ENCODE assay signal across 1 cellular context in the genomic region with DNA sequence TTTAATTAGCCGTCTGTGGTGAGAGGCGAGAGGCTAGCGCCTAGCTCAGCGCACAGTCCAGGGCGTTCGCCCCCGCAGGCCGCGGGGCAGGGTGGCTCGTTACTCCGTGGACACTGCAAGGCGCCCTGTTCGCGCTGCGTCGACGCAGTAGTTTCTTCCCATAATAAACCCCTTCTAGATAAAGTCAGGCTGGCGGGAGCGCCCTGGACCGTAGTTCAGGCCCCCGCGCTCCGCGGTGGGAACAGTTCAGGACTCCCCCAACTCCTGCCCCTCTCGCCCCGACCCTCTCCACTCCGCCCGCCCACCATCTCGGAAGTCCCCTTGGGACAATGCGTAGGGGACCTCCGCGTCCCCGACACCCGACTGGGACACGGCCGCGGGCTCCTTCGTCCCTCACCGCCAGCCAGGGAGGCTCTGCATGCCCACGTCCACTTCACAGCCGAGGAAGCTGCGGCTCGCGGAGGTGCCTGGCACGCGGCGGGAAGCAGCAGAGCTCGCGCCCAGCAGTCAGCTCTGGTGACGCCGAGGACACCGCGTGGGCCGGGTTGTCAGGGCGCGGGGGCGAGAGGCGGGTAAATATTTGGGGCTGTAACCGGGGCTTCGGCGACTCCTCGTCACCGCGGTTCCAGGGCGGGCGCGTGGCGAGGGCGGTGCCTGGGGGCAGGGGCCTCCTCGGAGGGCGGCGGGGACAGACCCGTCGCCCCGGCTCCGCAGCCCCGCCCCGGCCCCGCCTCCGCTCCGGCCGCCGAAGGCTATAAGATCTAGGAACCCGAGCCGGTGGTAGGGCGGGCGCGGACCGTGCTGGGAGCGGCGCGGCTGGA.
A peak's percentile ranks its signal among the peaks of the same experiment; 100 is the strongest.
TF ChIP-seq lines count a peak whose summit lies in the region.

A gene with protein sequence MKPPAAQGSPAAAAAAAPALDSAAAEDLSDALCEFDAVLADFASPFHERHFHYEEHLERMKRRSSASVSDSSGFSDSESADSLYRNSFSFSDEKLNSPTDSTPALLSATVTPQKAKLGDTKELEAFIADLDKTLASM (plus strand): TSS at position 783 of the 821 bp plus-strand sequence. CDS start 158 bp downstream, outside the sequence.

TF ChIP-seq in HepG2, 621 proteins besides CTCF, POLR2A, EP300 and RAD21 (continued from another document and continues in another):
- no peak for TF ChIP-seq ZNF512B (CRISPR knock-in tag; IDR thresholded peaks at IDR 0.05; ENCODE audit: borderline replicate concordance)
- TF ChIP-seq, protein P1, sequence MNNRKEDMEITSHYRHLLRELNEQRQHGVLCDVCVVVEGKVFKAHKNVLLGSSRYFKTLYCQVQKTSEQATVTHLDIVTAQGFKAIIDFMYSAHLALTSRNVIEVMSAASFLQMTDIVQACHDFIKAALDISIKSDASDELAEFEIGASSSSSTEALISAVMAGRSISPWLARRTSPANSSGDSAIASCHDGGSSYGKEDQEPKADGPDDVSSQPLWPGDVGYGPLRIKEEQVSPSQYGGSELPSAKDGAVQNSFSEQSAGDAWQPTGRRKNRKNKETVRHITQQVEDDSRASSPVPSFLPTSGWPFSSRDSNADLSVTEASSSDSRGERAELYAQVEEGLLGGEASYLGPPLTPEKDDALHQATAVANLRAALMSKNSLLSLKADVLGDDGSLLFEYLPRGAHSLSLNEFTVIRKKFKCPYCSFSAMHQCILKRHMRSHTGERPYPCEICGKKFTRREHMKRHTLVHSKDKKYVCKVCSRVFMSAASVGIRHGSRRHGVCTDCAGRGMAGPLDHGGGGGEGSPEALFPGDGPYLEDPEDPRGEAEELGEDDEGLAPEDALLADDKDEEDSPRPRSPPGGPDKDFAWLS (CRISPR knock-in tag; IDR thresholded peaks at IDR 0.05; ENCODE audit: borderline replicate concordance): no peak
- peak; percentile 50; the same call in 1 of the 2 replicates for TF ChIP-seq PATZ1 (CRISPR knock-in tag; IDR thresholded peaks at IDR 0.05)
- no peak for TF ChIP-seq ZNF597 (CRISPR knock-in tag; IDR thresholded peaks at IDR 0.05)
- no peak for TF ChIP-seq MAFG (CRISPR knock-in tag; IDR thresholded peaks at IDR 0.05)
- TF ChIP-seq FLYWCH1 (CRISPR knock-in tag; IDR thresholded peaks at IDR 0.05): no peak
- TF ChIP-seq ZNF616 (CRISPR knock-in tag; IDR thresholded peaks at IDR 0.05; ENCODE audit: low read depth): peak; percentile 71; the same call in 1 of the 2 replicates
- TF ChIP-seq NRL (CRISPR knock-in tag; IDR thresholded peaks at IDR 0.05; ENCODE audit: borderline replicate concordance): peak; percentile 54; the same call in 1 of the 2 replicates
- TF ChIP-seq ZNF83 (CRISPR knock-in tag; IDR thresholded peaks at IDR 0.05; ENCODE audit: borderline replicate concordance): 0 out of 2 replicates have a peak, but pooled peaks have one; percentile 77
- TF ChIP-seq ZNF850 (CRISPR knock-in tag; conservative IDR thresholded peaks at IDR 0.05): no peak
- TF ChIP-seq ZNF232 (CRISPR knock-in tag; IDR thresholded peaks at IDR 0.05; ENCODE audit: borderline replicate concordance): 0 out of 2 replicates have a peak, but pooled peaks have one; percentile 35
- TF ChIP-seq ZNF691 (CRISPR knock-in tag; IDR thresholded peaks at IDR 0.05; ENCODE audit: borderline replicate concordance, low read depth): 0 out of 2 replicates have a peak, but pooled peaks have one; percentile 35
- TF ChIP-seq ZNF446 (CRISPR knock-in tag; IDR thresholded peaks at IDR 0.05): no peak
- peak; percentile 28; the same call in 1 of the 2 replicates for TF ChIP-seq HDAC2 (CRISPR knock-in tag; IDR thresholded peaks at IDR 0.05)
- TF ChIP-seq XBP1 (CRISPR knock-in tag; IDR thresholded peaks at IDR 0.05): no peak
- no peak for TF ChIP-seq NR3C1 (CRISPR knock-in tag; IDR thresholded peaks at IDR 0.05)
- no peak for TF ChIP-seq ZBTB40 (IDR thresholded peaks at IDR 0.05)
- TF ChIP-seq ZBTB40 (CRISPR knock-in tag; IDR thresholded peaks at IDR 0.05): peak; percentile 48
- TF ChIP-seq KDM2A (CRISPR knock-in tag; IDR thresholded peaks at IDR 0.05; ENCODE audit: borderline replicate concordance, low read depth): peak; percentile 20; the same call in 1 of the 2 replicates
- 0 out of 2 replicates have a peak, but pooled peaks have one; percentile 20 for TF ChIP-seq PHF20 (CRISPR knock-in tag; IDR thresholded peaks at IDR 0.05)
- no peak for TF ChIP-seq EEA1 (CRISPR knock-in tag; IDR thresholded peaks at IDR 0.05; ENCODE audit: borderline replicate concordance)
- no peak for TF ChIP-seq RCOR2 (CRISPR knock-in tag; IDR thresholded peaks at IDR 0.05)
- TF ChIP-seq ZNF782 (CRISPR knock-in tag; IDR thresholded peaks at IDR 0.05; ENCODE audit: borderline replicate concordance): 0 out of 2 replicates have a peak, but pooled peaks have one; percentile 54
- peak; percentile 96 for TF ChIP-seq ZNF274 (CRISPR knock-in tag; IDR thresholded peaks at IDR 0.05)
- no peak for TF ChIP-seq ARNTL (CRISPR knock-in tag; IDR thresholded peaks at IDR 0.05)
- TF ChIP-seq ZNF264 (CRISPR knock-in tag; IDR thresholded peaks at IDR 0.05): no peak
- peak; percentile 33; the same call in 1 of the 2 replicates for TF ChIP-seq RBFOX2 (IDR thresholded peaks at IDR 0.05; ENCODE audit: low read depth, low read length)
- peak; percentile 76; the same call in 1 of the 2 replicates for TF ChIP-seq ZNF558 (CRISPR knock-in tag; IDR thresholded peaks at IDR 0.05; ENCODE audit: borderline replicate concordance)
- TF ChIP-seq HDAC1 (CRISPR knock-in tag; IDR thresholded peaks at IDR 0.05): peak; percentile 52; the same call in 1 of the 2 replicates
- peak; percentile 81 for TF ChIP-seq ZNF552 (CRISPR knock-in tag; IDR thresholded peaks at IDR 0.05; ENCODE audit: borderline replicate concordance)
- no peak for TF ChIP-seq ZNF773 (CRISPR knock-in tag; IDR thresholded peaks at IDR 0.05; ENCODE audit: borderline replicate concordance)
- no peak for TF ChIP-seq MED1 (CRISPR knock-in tag; IDR thresholded peaks at IDR 0.05)
- peak; percentile 93 for TF ChIP-seq IKZF4 (CRISPR knock-in tag; IDR thresholded peaks at IDR 0.05; ENCODE audit: borderline replicate concordance, low read depth, not compliant biosample characterization)
- TF ChIP-seq ZNF282 (IDR thresholded peaks at IDR 0.05; ENCODE audit: partially characterized antibody): no peak
- 0 out of 2 replicates have a peak, but pooled peaks have one; percentile 47 for TF ChIP-seq ZNF780A (CRISPR knock-in tag; IDR thresholded peaks at IDR 0.05)
